ENCODE assay signal across 1 cellular context in the genomic region with DNA sequence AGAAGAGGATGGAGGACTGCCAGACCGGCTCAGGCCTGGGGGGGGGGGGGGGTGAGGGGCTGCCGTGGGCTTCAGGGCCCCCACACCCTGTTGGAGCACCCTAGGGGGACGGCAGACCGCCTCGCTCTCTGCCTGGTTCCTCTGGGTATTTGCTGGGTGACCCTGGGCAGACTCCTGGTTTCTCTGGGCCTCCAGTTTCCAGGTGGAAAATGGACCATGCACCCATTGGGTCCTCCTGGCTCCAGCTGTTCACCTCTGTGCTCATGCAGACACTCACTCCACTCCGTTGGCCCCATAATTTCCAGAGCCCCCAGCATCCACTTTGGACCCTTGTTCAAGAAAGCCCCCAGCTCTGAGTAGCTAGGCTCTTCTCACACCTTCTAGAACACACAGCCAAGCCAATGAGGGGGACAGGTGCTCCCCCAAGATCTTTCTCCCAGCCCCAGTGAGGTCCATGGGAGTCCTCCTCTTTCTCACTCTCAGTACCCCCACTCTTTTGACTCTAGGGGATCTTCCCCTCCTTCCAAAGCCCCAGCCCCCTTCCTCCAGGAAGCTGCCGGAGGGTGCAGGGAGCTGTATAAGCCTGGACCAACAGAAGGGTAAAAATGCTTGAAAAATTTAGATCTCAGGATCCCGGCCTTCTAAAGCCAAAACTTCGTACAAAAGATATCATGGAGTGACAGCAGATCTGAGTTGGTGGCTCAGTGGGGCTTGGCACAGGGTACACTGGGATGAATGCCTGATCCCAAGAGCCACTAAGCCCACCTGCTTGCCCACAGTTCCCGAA.
TF ChIP-seq lines count a peak whose summit lies in the region.

No MANE protein-coding gene starts in this region.

TF ChIP-seq in WTC11, 78 proteins besides CTCF, POLR2A, EP300 and RAD21 (continued from another document):
- TF ChIP-seq JAZF1 (CRISPR knock-in tag; IDR thresholded peaks at IDR 0.05) = no peak
- no peak for TF ChIP-seq NFE2L1 (CRISPR knock-in tag; IDR thresholded peaks at IDR 0.05)
